30 cellular contexts compared by ENCODE assay signal in the genomic region with DNA sequence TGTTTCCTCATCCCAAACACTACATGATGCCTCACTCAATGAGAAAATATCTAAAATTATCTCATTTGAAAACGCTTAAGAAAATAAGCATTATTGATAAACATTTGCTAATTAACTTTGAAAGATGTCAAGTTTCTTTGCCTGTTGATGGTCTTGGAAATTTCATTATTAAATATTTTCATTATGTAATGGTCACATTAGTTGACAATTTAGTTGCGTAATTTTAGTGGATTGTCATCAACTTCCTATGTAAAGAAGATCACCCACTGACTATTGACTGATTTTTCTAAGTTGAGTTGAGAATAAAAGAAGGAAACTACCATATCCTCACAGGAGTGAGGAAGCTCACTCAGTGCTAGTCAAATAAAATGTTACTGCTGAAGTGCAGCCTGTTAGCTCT.
"Had no signal": no experiment of that assay in that cellular context is flagged by ENCODE, and none has a peak within 500 bp of the region (broad histone marks: within the 10 kb centered on the region; RNA-seq: fewer than 3 reads in every experiment).

No MANE protein-coding gene starts in this region.

- H3K27ac Mint-ChIP-seq: activated B cell treated with CpG ODN at 0.5 μM for 24 hours; activated CD8-positive, alpha-beta T cell treated with anti-CD3 and anti-CD28 coated beads for 36 hours; activated naive CD8-positive, alpha-beta T cell; activated T-helper 17 cell treated with anti-CD3 and anti-CD28 coated beads, Interleukin-2, amount 50 U/mL, for 72 hours; effector memory CD8-positive, alpha-beta T cell; T-helper 2 cell treated with Interferon-gamma antibody and Interleukin-4, amounts not matched to agents 5 μg/mL and 100 μg/mL, for 36 hours had no signal

- DNase-seq: activated B cell treated with CpG ODN at 0.5 μM for 24 hours; activated CD4-positive, alpha-beta T cell treated with anti-CD3 and anti-CD28 coated beads for 48 hours; activated CD4-positive, alpha-beta T cell treated with anti-CD3 and anti-CD28 coated beads, Interleukin-2, amount 50 U/mL, for 1 hour; activated CD4-positive, alpha-beta T cell treated with anti-CD3 and anti-CD28 coated beads, Interleukin-2, amount 50 U/mL, for 48 hours; activated CD8-positive, alpha-beta memory T cell treated with anti-CD3 and anti-CD28 coated beads for 24 hours; activated CD8-positive, alpha-beta T cell treated with anti-CD3 and anti-CD28 coated beads for 36 hours; activated effector memory CD4-positive, alpha-beta T cell treated with Interleukin-2 at 50 U/mL for 16 hours; activated gamma-delta T cell treated with Interleukin-2 at 50 U/mL for 16 hours; activated naive CD4-positive, alpha-beta T cell treated with anti-CD3 and anti-CD28 coated beads, Interleukin-2, amount 50 U/mL, for 16 hours; activated naive CD4-positive, alpha-beta T cell treated with Interleukin-2 at 50 U/mL for 16 hours; activated T-cell treated with anti-CD3 and anti-CD28 coated beads, Interleukin-2, amount 50 U/mL, for 4 hours; amniotic stem cell; anterior cingulate cortex; brain microvascular endothelial cell; dermis blood vessel endothelial cell; effector CD4-positive, alpha-beta T cell; effector memory CD8-positive, alpha-beta T cell; esophagus squamous epithelium; foreskin melanocyte; heart right ventricle; T1000; WERI-Rb-1 had no signal

- H3K36me3 Mint-ChIP-seq: activated naive CD8-positive, alpha-beta T cell had no signal

- H3K4me1 Mint-ChIP-seq: activated B cell treated with CpG ODN at 0.5 μM for 24 hours; activated T-helper 17 cell treated with anti-CD3 and anti-CD28 coated beads, Interleukin-2, amount 50 U/mL, for 72 hours; central memory CD8-positive, alpha-beta T cell had no signal

- H3K27ac ChIP-seq: brain microvascular endothelial cell, coronary artery, gastroesophageal sphincter, hepatocyte, WERI-Rb-1 had no signal

- H3K9me3 Mint-ChIP-seq: activated B cell treated with CpG ODN at 0.5 μM for 24 hours; activated CD8-positive, alpha-beta T cell treated with anti-CD3 and anti-CD28 coated beads for 36 hours; activated T-cell treated with anti-CD3 and anti-CD28 coated beads, Interleukin-2, amount 50 U/mL, for 4 hours; activated T-helper 17 cell treated with anti-CD3 and anti-CD28 coated beads, Interleukin-2, amount 50 U/mL, for 72 hours; central memory CD8-positive, alpha-beta T cell; effector memory CD8-positive, alpha-beta T cell; T-helper 2 cell treated with Interferon-gamma antibody and Interleukin-4, amounts not matched to agents 5 μg/mL and 100 μg/mL, for 36 hours had no signal

- ATAC-seq: activated CD4-positive, CD25-positive, alpha-beta regulatory T cell treated with anti-CD3 and anti-CD28 coated beads, Interleukin-2, amount 50 U/mL, for 24 hours; activated CD8-positive, alpha-beta T cell treated with anti-CD3 and anti-CD28 coated beads for 36 hours; activated T-cell treated with anti-CD3 and anti-CD28 coated beads, Interleukin-2, amount 50 U/mL, for 4 hours; activated T-helper 17 cell treated with anti-CD3 and anti-CD28 coated beads, Interleukin-2, amount 50 U/mL, for 72 hours; effector memory CD8-positive, alpha-beta T cell; gastroesophageal sphincter had no signal

- H3K4me3 Mint-ChIP-seq: activated B cell treated with CpG ODN at 0.5 μM for 24 hours; activated CD8-positive, alpha-beta T cell treated with anti-CD3 and anti-CD28 coated beads for 36 hours; activated naive CD8-positive, alpha-beta T cell; activated T-cell treated with anti-CD3 and anti-CD28 coated beads, Interleukin-2, amount 50 U/mL, for 4 hours; activated T-helper 17 cell treated with anti-CD3 and anti-CD28 coated beads, Interleukin-2, amount 50 U/mL, for 72 hours; central memory CD8-positive, alpha-beta T cell; effector memory CD8-positive, alpha-beta T cell; T-helper 2 cell treated with Interferon-gamma antibody and Interleukin-4, amounts not matched to agents 5 μg/mL and 100 μg/mL, for 36 hours had no signal
